Comparison of ENCODE assay signal across 31 cellular contexts in genomic region chr13:19695829-19696228, GRCh38.
"Had no signal": no experiment of that assay in that cellular context is flagged by ENCODE, and none has a peak within 500 bp of the region (broad histone marks: within the 10 kb centered on the region; RNA-seq: fewer than 3 reads in every experiment).

No MANE protein-coding gene starts in this region.

- H3K27ac ChIP-seq: adrenal gland, breast epithelium, Peyer's patch, SJSA1, WERI-Rb-1 had no signal

- H3K4me1 Mint-ChIP-seq: activated naive CD4-positive, alpha-beta T cell treated with anti-CD3 and anti-CD28 coated beads, Interleukin-2, amount 10 ng/mL, durations not matched to agents 7 days and 5 days had no signal

- H3K36me3 ChIP-seq: adrenal gland, breast epithelium, Peyer's patch had no signal

- H3K4me1 ChIP-seq: adrenal gland, breast epithelium, Peyer's patch had no signal

- H3K27me3 ChIP-seq: adrenal gland, breast epithelium, MG63, Peyer's patch, SJSA1 had no signal

- H3K9me3 Mint-ChIP-seq: activated CD8-positive, alpha-beta T cell treated with anti-CD3 and anti-CD28 coated beads for 36 hours; activated naive CD4-positive, alpha-beta T cell treated with anti-CD3 and anti-CD28 coated beads, Interleukin-2, amount 10 ng/mL, durations not matched to agents 7 days and 5 days; activated naive CD8-positive, alpha-beta T cell treated with anti-CD3 and anti-CD28 coated beads, Interleukin-2, amount 10 ng/mL, durations not matched to agents 7 days and 5 days; activated T-cell treated with anti-CD3 and anti-CD28 coated beads, Interleukin-2, amount 50 U/mL, for 72 hours; activated T-helper 2 cell treated with anti-CD3 and anti-CD28 coated beads, Interferon-gamma antibody, Interleukin-2, Interleukin-4, amounts not matched to agents 10 μg/mL and 5 μg/mL and 100 μg/mL, durations not matched to agents 14 hours and 24 hours and 36 hours had no signal

- H3K4me3 Mint-ChIP-seq: activated CD8-positive, alpha-beta T cell treated with anti-CD3 and anti-CD28 coated beads for 36 hours; activated naive CD4-positive, alpha-beta T cell treated with anti-CD3 and anti-CD28 coated beads, Interleukin-2, amount 10 ng/mL, durations not matched to agents 7 days and 5 days; activated naive CD8-positive, alpha-beta T cell treated with anti-CD3 and anti-CD28 coated beads, Interleukin-2, amount 10 ng/mL, durations not matched to agents 7 days and 5 days; activated T-cell treated with anti-CD3 and anti-CD28 coated beads, Interleukin-2, amount 50 U/mL, for 72 hours had no signal

- H3K9me3 ChIP-seq: adrenal gland, breast epithelium, Peyer's patch, SJSA1 had no signal

- ATAC-seq: activated CD4-positive, CD25-positive, alpha-beta regulatory T cell treated with anti-CD3 and anti-CD28 coated beads, Interleukin-2, amount 50 U/mL, for 24 hours; activated CD8-positive, alpha-beta T cell treated with anti-CD3 and anti-CD28 coated beads for 36 hours; activated T-cell treated with anti-CD3 and anti-CD28 coated beads, Interleukin-2, amount 50 U/mL, for 72 hours; SK-N-SH treated with all-trans-retinoic acid at 6 μM for 48 hours had no signal

- H3K4me3 ChIP-seq: adrenal gland, breast epithelium, MG63, Peyer's patch, SJSA1 had no signal

- DNase-seq: activated CD4-positive, alpha-beta T cell treated with anti-CD3 and anti-CD28 coated beads for 4 hours; activated CD8-positive, alpha-beta memory T cell treated with anti-CD3 and anti-CD28 coated beads, Interleukin-2, amount 50 U/mL, for 4 hours; activated CD8-positive, alpha-beta T cell treated with anti-CD3 and anti-CD28 coated beads for 36 hours; activated gamma-delta T cell treated with Interleukin-2 at 50 U/mL for 16 hours; activated naive CD4-positive, alpha-beta T cell treated with anti-CD3 and anti-CD28 coated beads, Interleukin-2, amount 10 ng/mL, durations not matched to agents 7 days and 5 days; activated naive CD8-positive, alpha-beta T cell treated with anti-CD3 and anti-CD28 coated beads, Interleukin-2, amount 10 ng/mL, durations not matched to agents 7 days and 5 days; activated T-cell treated with anti-CD3 and anti-CD28 coated beads, Interleukin-2, amount 50 U/mL, for 72 hours; adrenal gland; anterior cingulate cortex; caudate nucleus; MG63; MV-4-11; NCI-H1092 treated with DMSO at 0.1 percent for 48 hours; NCI-H1417 treated with DMSO at 0.1 percent for 48 hours; NCI-H1694; NCI-H2029; NCI-H2107; NCI-H2171 treated with DMSO at 0.1 percent for 48 hours; NCI-H226; NCI-H510A; NCI-H526 treated with DMSO at 0.1 percent for 48 hours; NCI-H82; Peyer's patch; SHP77; T-helper 2 cell; WERI-Rb-1 had no signal

- H3K27me3 Mint-ChIP-seq: activated CD8-positive, alpha-beta T cell treated with anti-CD3 and anti-CD28 coated beads for 36 hours; activated naive CD4-positive, alpha-beta T cell treated with anti-CD3 and anti-CD28 coated beads, Interleukin-2, amount 10 ng/mL, durations not matched to agents 7 days and 5 days; activated naive CD8-positive, alpha-beta T cell treated with anti-CD3 and anti-CD28 coated beads, Interleukin-2, amount 10 ng/mL, durations not matched to agents 7 days and 5 days had no signal

- H3K27ac Mint-ChIP-seq: activated naive CD4-positive, alpha-beta T cell treated with anti-CD3 and anti-CD28 coated beads, Interleukin-2, amount 10 ng/mL, durations not matched to agents 7 days and 5 days; activated naive CD8-positive, alpha-beta T cell treated with anti-CD3 and anti-CD28 coated beads, Interleukin-2, amount 10 ng/mL, durations not matched to agents 7 days and 5 days; activated T-helper 2 cell treated with anti-CD3 and anti-CD28 coated beads, Interferon-gamma antibody, Interleukin-2, Interleukin-4, amounts not matched to agents 10 μg/mL and 5 μg/mL and 100 μg/mL, durations not matched to agents 14 hours and 24 hours and 36 hours had no signal
